Comparison of ENCODE assay signal across 27 cellular contexts in the genomic region with DNA sequence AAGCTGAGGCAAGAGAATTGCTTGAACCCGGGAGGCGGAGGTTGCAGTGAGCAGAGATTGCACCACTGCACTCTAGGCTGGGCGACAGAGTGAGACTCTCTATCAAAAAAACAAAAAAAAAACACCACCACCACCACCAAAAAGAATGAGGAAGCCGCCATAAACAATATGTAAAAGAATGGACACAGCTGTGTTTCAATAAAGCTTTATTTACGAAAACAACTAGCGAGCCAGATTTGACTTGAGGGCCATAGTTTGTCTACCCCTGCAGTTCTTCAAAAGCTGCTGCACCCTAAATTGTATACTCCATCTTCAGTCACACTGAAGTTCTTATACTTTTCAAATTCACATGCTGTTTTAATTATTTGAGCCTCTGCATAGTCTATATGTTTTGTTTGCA.
"Had no signal": no experiment of that assay in that cellular context is flagged by ENCODE, and none has a peak within 500 bp of the region (broad histone marks: within the 10 kb centered on the region; RNA-seq: fewer than 3 reads in every experiment).

No MANE protein-coding gene starts in this region.

- H3K4me3 ChIP-seq: stomach, suprapubic skin, testis, thoracic aorta, thyroid gland, tibial artery, tibial nerve, transverse colon, upper lobe of left lung, upper lobe of right lung, uterus, vagina had no signal

- H3K4me1 ChIP-seq: stomach, thyroid gland, tibial artery, tibial nerve, transverse colon, upper lobe of right lung, uterus had no signal

- ATAC-seq: stimulated activated effector memory CD8-positive, alpha-beta T cell treated with anti-CD3 and anti-CD28 coated beads, Interleukin-12 subunit alpha, Interleukin-12 subunit beta, amount 100 ng/mL, for 72 hours; stimulated activated memory B cell treated with anti-CD40 and anti-IgM and Interleukin-4, amounts not matched to agents 10 μg/mL and 1 μg/mL and 100 μg/mL, for 72 hours; stimulated activated naive B cell treated with anti-CD40 and anti-IgM and Interleukin-4, amounts not matched to agents 10 μg/mL and 1 μg/mL and 100 μg/mL, for 72 hours; stimulated activated naive CD8-positive, alpha-beta T cell treated with anti-CD3 and anti-CD28 coated beads, Interleukin-15, amount 100 ng/mL, for 72 hours; stimulated activated naive CD8-positive, alpha-beta T cell treated with anti-CD3 and anti-CD28 coated beads, Interleukin-15, Interleukin-2, amounts not matched to agents 100 U/mL and 50 U/mL, for 24 hours; upper lobe of right lung had no signal

- H3K27ac ChIP-seq: stomach, suprapubic skin, testis, thoracic aorta, thyroid gland, tibial artery, tibial nerve, transverse colon, upper lobe of left lung, upper lobe of right lung, uterus, vagina had no signal

- H3K27me3 ChIP-seq: stomach, suprapubic skin, testis, thyroid gland, tibial artery, tibial nerve, transverse colon, upper lobe of left lung, upper lobe of right lung, uterus, vagina had no signal

- H3K9me3 ChIP-seq: testis, thoracic aorta, thyroid gland, upper lobe of right lung, uterus, vagina had no signal

- FAIRE-seq: urothelium cell line had no signal

- H3K36me3 ChIP-seq: stomach, suprapubic skin, thoracic aorta, thyroid gland, tibial artery, tibial nerve, transverse colon, upper lobe of left lung, upper lobe of right lung, uterus, vagina had no signal

- DNase-seq: stimulated activated CD4-positive, alpha-beta T cell treated with anti-CD3 and anti-CD28 coated beads, Interleukin-2, amount 100 ng/mL, for 48 hours; stimulated activated CD4-positive, alpha-beta T cell treated with anti-CD3 and anti-CD28 coated beads, Interleukin-4, amount 100 ng/mL, for 1 hour; stimulated activated CD4-positive, alpha-beta T cell treated with anti-CD3 and anti-CD28 coated beads, Interleukin-4, amount 100 ng/mL, for 24 hours; stimulated activated CD4-positive, alpha-beta T cell treated with anti-CD3 and anti-CD28 coated beads, Interleukin-4, amount 100 ng/mL, for 4 hours; stimulated activated CD8-positive, alpha-beta memory T cell treated with anti-CD3 and anti-CD28 coated beads, Interleukin-4, amount 100 ng/mL, for 48 hours; stimulated activated naive B cell treated with anti-CD40 and anti-IgM and Interleukin-4, amounts not matched to agents 10 μg/mL and 1 μg/mL and 100 μg/mL, for 72 hours; stimulated activated naive CD4-positive, alpha-beta T cell; stimulated activated naive CD4-positive, alpha-beta T cell treated with Interleukin-2 at 50 U/mL for 16 hours; stimulated activated naive CD8-positive, alpha-beta T cell treated with anti-CD3 and anti-CD28 coated beads, Interleukin-15, amount 100 ng/mL, for 72 hours; stimulated activated naive CD8-positive, alpha-beta T cell treated with anti-CD3 and anti-CD28 coated beads, Interleukin-15, Interleukin-2, amounts not matched to agents 100 U/mL and 50 U/mL, for 24 hours; stomach; substantia nigra; testis; thyroid gland; tibial artery; transverse colon; trophoblast cell; upper lobe of left lung; upper lobe of right lung; uterus had no signal
